ENCODE assay signal across 18 cellular contexts in the genomic region with DNA sequence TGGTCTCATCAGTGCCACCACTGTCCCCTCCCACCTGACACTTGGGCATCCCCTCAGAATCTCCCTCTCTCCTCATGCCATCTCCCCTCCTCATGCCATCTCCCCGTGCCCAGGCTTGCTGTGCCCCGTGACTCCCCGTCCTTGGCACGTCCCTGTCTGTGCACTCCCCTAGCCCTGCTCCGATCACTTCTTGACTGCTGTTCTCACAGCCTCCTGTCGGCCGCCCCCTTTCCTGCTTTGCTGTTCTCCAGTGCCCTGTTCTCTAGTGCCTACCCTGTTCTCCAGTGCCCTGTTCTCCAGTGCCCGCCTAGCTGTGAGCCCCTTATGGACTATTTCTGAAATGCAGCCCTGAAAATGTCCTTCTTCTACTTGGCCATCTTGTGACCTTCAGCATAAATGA.
DNase-seq lines count a peak whose midpoint lies in the region; ATAC-seq, FAIRE-seq and TF ChIP-seq lines count a peak whose summit lies in the region.
"Had no signal": no experiment of that assay in that cellular context is flagged by ENCODE, and none has a peak within 500 bp of the region (broad histone marks: within the 10 kb centered on the region; RNA-seq: fewer than 3 reads in every experiment).

No MANE protein-coding gene starts in this region.

- no peak overlapping the region for H3K14ac ChIP-seq in neuronal stem cell (ENCODE audit: low read length)

- H3K27ac ChIP-seq in neuronal stem cell (replicated peaks; ENCODE audit: low read length), result no peak overlapping the region
- no peak overlapping the region for H3K27ac ChIP-seq in esophagus squamous epithelium
- H3K27ac ChIP-seq: BLaER1 treated with 17β-estradiol and CSF1 and Interleukin-3, amounts not matched to agents 10 nM and 100 nM had no signal

- no peaks in the 10 kb centered on the region for H3K27me3 ChIP-seq in neuronal stem cell (ENCODE audit: control insufficient read depth in 3 of 3, insufficient read depth in 3 of 3, low read depth in 1 of 3, low read length in 3 of 3)
- H3K27me3 ChIP-seq in esophagus squamous epithelium, result no peaks in the 10 kb centered on the region
- H3K27me3 ChIP-seq: BLaER1 treated with 17β-estradiol and CSF1 and Interleukin-3, amounts not matched to agents 10 nM and 100 nM had no signal

- no peak overlapping the region for H3K4ac ChIP-seq in neuronal stem cell (ENCODE audit: low read length)

- no peak for TF ChIP-seq POLR2A in esophagus squamous epithelium (IDR thresholded peaks at IDR 0.05)

- H3K9me3 ChIP-seq in neuronal stem cell (replicated peaks in 1 of 2; ENCODE audit: control insufficient read depth in 2 of 2, insufficient read depth in 1 of 2, low read depth in 1 of 2, low read length in 2 of 2) (peaks cover 0 to 3% of the 10 kb centered on the region in 2 donors), esophagus squamous epithelium (no peaks in the 10 kb centered on the region)
- H3K9me3 ChIP-seq: HAP-1 had no signal

- peak overlapping the region; percentile 24 for H3K4me3 Mint-ChIP-seq in endothelial cell (ENCODE audit: unreplicated experiment)
- no peak overlapping the region for H3K4me3 Mint-ChIP-seq in stimulated activated memory B cell treated with anti-CD40 and anti-IgM and Interleukin-4, amounts not matched to agents 10 μg/mL and 1 μg/mL and 100 μg/mL, for 72 hours
- no peak overlapping the region for H3K4me3 Mint-ChIP-seq in activated CD4-positive, alpha-beta T cell treated with anti-CD3 and anti-CD28 coated beads for 36 hours
- no peak overlapping the region for H3K4me3 Mint-ChIP-seq in WTC11
- H3K4me3 Mint-ChIP-seq: CD4-positive, CD25-positive, alpha-beta regulatory T cell had no signal

- TF ChIP-seq CTCF in D721Med (IDR thresholded peaks at IDR 0.05; ENCODE audit: insufficient read depth, missing control alignments) (no peak), endothelial cell (IDR thresholded peaks at IDR 0.05; ENCODE audit: unreplicated experiment) (no peak), WTC11 (IDR thresholded peaks at IDR 0.05) (no peak), esophagus squamous epithelium (IDR thresholded peaks at IDR 0.05) (no peak)

- H3K27ac Mint-ChIP-seq in endothelial cell (ENCODE audit: unreplicated experiment), result no peak overlapping the region
- no peak overlapping the region for H3K27ac Mint-ChIP-seq in stimulated activated memory B cell treated with anti-CD40 and anti-IgM and Interleukin-4, amounts not matched to agents 10 μg/mL and 1 μg/mL and 100 μg/mL, for 72 hours
- H3K27ac Mint-ChIP-seq in activated CD4-positive, alpha-beta T cell treated with anti-CD3 and anti-CD28 coated beads for 36 hours, result no peak overlapping the region
- H3K27ac Mint-ChIP-seq in WTC11, result no peak overlapping the region

- FAIRE-seq in D721Med (lab: Jason Lieb, UNC), result peak; percentile 77
- FAIRE-seq: GM12878, GM18507, HepG2, HTR-8/SVneo had no signal

- peak overlapping the region; percentile 18 for H2BK15ac ChIP-seq in neuronal stem cell (ENCODE audit: low read length)

- peaks cover 6 to 15% of the 10 kb centered on the region in 2 donors for H3K36me3 ChIP-seq in neuronal stem cell (replicated peaks in 1 of 2; ENCODE audit: control insufficient read depth in 2 of 2, insufficient read depth in 2 of 2, low read length in 2 of 2)
- peaks cover 0 to 50% (median 0%) of the 10 kb centered on the region in 3 donors for H3K36me3 ChIP-seq in esophagus squamous epithelium

- H3K79me1 ChIP-seq in neuronal stem cell (ENCODE audit: low read depth, low read length), result no peaks in the 10 kb centered on the region

- H3K4me3 ChIP-seq in neuronal stem cell (ENCODE audit: low read length in 2 of 2), result no peak overlapping the region
- H3K4me3 ChIP-seq in esophagus squamous epithelium, result no peak overlapping the region
- H3K4me3 ChIP-seq: BLaER1 treated with 17β-estradiol and CSF1 and Interleukin-3, amounts not matched to agents 10 nM and 100 nM; GM12878; HAP-1 had no signal

- POLR2A ChIA-PET in activated CD4-positive, alpha-beta T cell treated with anti-CD3 and anti-CD28 coated beads for 36 hours (lab: Charles Lee), result no interaction called here
- POLR2A ChIA-PET in WTC11 (lab: Charles Lee), result no interaction called here

- WGBS in neuronal stem cell (ENCODE audit: extremely low coverage in 2 of 2, insufficient read length in 2 of 2, insufficient replicate concordance in 1 of 2), 2 donors, result no CpG with 5 or more reads among the region's 8 CpGs
- 86 to 94% methylated on average over 8 of the region's 8 CpGs for WGBS in esophagus squamous epithelium, 2 donors

- H3K36me3 Mint-ChIP-seq in endothelial cell (ENCODE audit: low read depth, unreplicated experiment) (peaks cover 24% of the 10 kb centered on the region), WTC11 (peaks cover 59% of the 10 kb centered on the region)
- H3K36me3 Mint-ChIP-seq in stimulated activated memory B cell treated with anti-CD40 and anti-IgM and Interleukin-4, amounts not matched to agents 10 μg/mL and 1 μg/mL and 100 μg/mL, for 72 hours, result peaks cover 55% of the 10 kb centered on the region
- no peaks in the 10 kb centered on the region for H3K36me3 Mint-ChIP-seq in activated CD4-positive, alpha-beta T cell treated with anti-CD3 and anti-CD28 coated beads for 36 hours (ENCODE audit: low read depth)

- intact Hi-C loops in activated CD4-positive, alpha-beta T cell treated with anti-CD3 and anti-CD28 coated beads for 36 hours (cut with DNase I, micrococcal nuclease), result no loop called here
- intact Hi-C loops in esophagus squamous epithelium (cut with DNase I), result no loop called here

- no peaks in the 10 kb centered on the region for H3K9me3 Mint-ChIP-seq in endothelial cell (ENCODE audit: unreplicated experiment)
- H3K9me3 Mint-ChIP-seq in stimulated activated memory B cell treated with anti-CD40 and anti-IgM and Interleukin-4, amounts not matched to agents 10 μg/mL and 1 μg/mL and 100 μg/mL, for 72 hours, result no peaks in the 10 kb centered on the region
- no peaks in the 10 kb centered on the region for H3K9me3 Mint-ChIP-seq in activated CD4-positive, alpha-beta T cell treated with anti-CD3 and anti-CD28 coated beads for 36 hours (ENCODE audit: low read depth)
- no peaks in the 10 kb centered on the region for H3K9me3 Mint-ChIP-seq in WTC11
- H3K9me3 Mint-ChIP-seq: CD4-positive, CD25-positive, alpha-beta regulatory T cell had no signal

- H4K8ac ChIP-seq in neuronal stem cell (ENCODE audit: low read depth, low read length), result no peak overlapping the region

- H3K27me3 Mint-ChIP-seq in endothelial cell (ENCODE audit: unreplicated experiment) (peaks cover 1% of the 10 kb centered on the region), WTC11 (ENCODE audit: low read depth) (no peaks in the 10 kb centered on the region)
- no peaks in the 10 kb centered on the region for H3K27me3 Mint-ChIP-seq in stimulated activated memory B cell treated with anti-CD40 and anti-IgM and Interleukin-4, amounts not matched to agents 10 μg/mL and 1 μg/mL and 100 μg/mL, for 72 hours
- H3K27me3 Mint-ChIP-seq in activated CD4-positive, alpha-beta T cell treated with anti-CD3 and anti-CD28 coated beads for 36 hours, result no peaks in the 10 kb centered on the region
- H3K27me3 Mint-ChIP-seq: CD4-positive, CD25-positive, alpha-beta regulatory T cell had no signal

- peak overlapping the region; percentile 42 for H2BK12ac ChIP-seq in neuronal stem cell (ENCODE audit: low read length)

- no peak overlapping the region for H3K9ac ChIP-seq in neuronal stem cell (ENCODE audit: low read depth, low read length, poor library complexity)
- H3K9ac ChIP-seq: BLaER1 treated with 17β-estradiol and CSF1 and Interleukin-3, amounts not matched to agents 10 nM and 100 nM had no signal

- H3K18ac ChIP-seq in neuronal stem cell (ENCODE audit: low read length), result peak overlapping the region; percentile 81

- DNase-seq in D721Med (ENCODE audit: insufficient read length, low spot score), result no peak
- no peak for DNase-seq in endothelial cell (ENCODE audit: low spot score)
- DNase-seq in neuronal stem cell (ENCODE audit: low spot score), result no peak
- DNase-seq in activated CD4-positive, alpha-beta T cell treated with anti-CD3 and anti-CD28 coated beads for 36 hours, result no peak
- DNase-seq in WTC11 (ENCODE audit: low spot score), result no peak
- DNase-seq in esophagus squamous epithelium (lab: John Stamatoyannopoulos, UW), result no peak
- no peak for DNase-seq in activated T-cell treated with anti-CD3 and anti-CD28 coated beads, Interleukin-2, amount 50 U/mL, for 1 hour
- DNase-seq: ACHN; CD4-positive, CD25-positive, alpha-beta regulatory T cell; DMS79; GOT3 had no signal

- H3K4me1 ChIP-seq in neuronal stem cell (ENCODE audit: control insufficient read depth in 2 of 2, insufficient read depth in 1 of 2, low read depth in 1 of 2, low read length in 2 of 2) (peaks cover 6 to 12% of the 10 kb centered on the region in 2 donors), esophagus squamous epithelium (no peaks in the 10 kb centered on the region)
- H3K4me1 ChIP-seq: BLaER1 treated with 17β-estradiol and CSF1 and Interleukin-3, amounts not matched to agents 10 nM and 100 nM; HAP-1 had no signal

- peak overlapping the region; percentile 25 for H4K91ac ChIP-seq in neuronal stem cell (ENCODE audit: low read depth, low read length, poor library complexity)

- no peak overlapping the region for H3K4me2 ChIP-seq in neuronal stem cell (ENCODE audit: insufficient read depth, low read length, poor library complexity, severe bottlenecking)
- H3K4me2 ChIP-seq: BLaER1 treated with 17β-estradiol and CSF1 and Interleukin-3, amounts not matched to agents 10 nM and 100 nM had no signal

- peak overlapping the region; percentile 21 for H3K23ac ChIP-seq in neuronal stem cell (ENCODE audit: low read depth, low read length, poor library complexity)

- no peak overlapping the region for H2BK120ac ChIP-seq in neuronal stem cell (ENCODE audit: low read depth, low read length)

- H2AK5ac ChIP-seq in neuronal stem cell (ENCODE audit: low read depth, low read length), result peak overlapping the region; percentile 44

- H2BK5ac ChIP-seq in neuronal stem cell (ENCODE audit: low read length), result no peak overlapping the region

- H2AFZ ChIP-seq in neuronal stem cell (ENCODE audit: low read length), result no peak overlapping the region

- ATAC-seq in stimulated activated memory B cell treated with anti-CD40 and anti-IgM and Interleukin-4, amounts not matched to agents 10 μg/mL and 1 μg/mL and 100 μg/mL, for 72 hours, result peak; percentile 14
- no peak for ATAC-seq in activated CD4-positive, alpha-beta T cell treated with anti-CD3 and anti-CD28 coated beads for 36 hours
- ATAC-seq in WTC11, result no peak
- ATAC-seq: GM12878, HepG2 had no signal

- CTCF ChIA-PET in activated CD4-positive, alpha-beta T cell treated with anti-CD3 and anti-CD28 coated beads for 36 hours (lab: Charles Lee), result no interaction called here
- CTCF ChIA-PET in WTC11 (lab: Charles Lee), result no interaction called here

- no peaks in the 10 kb centered on the region for H3K4me1 Mint-ChIP-seq in endothelial cell (ENCODE audit: unreplicated experiment)
- no peaks in the 10 kb centered on the region for H3K4me1 Mint-ChIP-seq in stimulated activated memory B cell treated with anti-CD40 and anti-IgM and Interleukin-4, amounts not matched to agents 10 μg/mL and 1 μg/mL and 100 μg/mL, for 72 hours
- H3K4me1 Mint-ChIP-seq in activated CD4-positive, alpha-beta T cell treated with anti-CD3 and anti-CD28 coated beads for 36 hours, result no peaks in the 10 kb centered on the region
- no peaks in the 10 kb centered on the region; the same call in 1 of the 2 replicates for H3K4me1 Mint-ChIP-seq in WTC11
- H3K4me1 Mint-ChIP-seq: CD4-positive, CD25-positive, alpha-beta regulatory T cell had no signal

TF ChIP-seq in WTC11, 78 proteins besides CTCF, POLR2A, EP300 and RAD21 (continues in another document):
- no peak for TF ChIP-seq JAZF1 (CRISPR knock-in tag; IDR thresholded peaks at IDR 0.05)
